ENCODE assay signal across 7 cellular contexts in the genomic region with DNA sequence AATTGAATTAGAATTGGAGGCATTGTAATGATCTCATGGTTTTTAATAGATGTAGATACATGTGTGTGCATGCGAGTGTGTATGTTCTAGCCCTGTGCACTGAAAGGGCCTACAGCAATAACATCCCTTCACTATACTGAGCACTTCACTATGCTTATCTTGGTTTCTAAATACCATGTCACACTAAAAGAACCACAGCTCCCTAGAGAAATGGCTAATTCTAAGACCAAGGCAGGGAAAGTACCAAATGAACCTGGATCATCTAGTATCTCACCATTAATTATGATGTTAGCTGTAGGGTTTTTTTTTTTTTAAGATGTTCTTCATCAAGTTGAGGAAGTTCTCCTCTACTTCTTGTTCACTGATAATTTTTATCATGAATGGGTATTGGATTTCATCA.
"Had no signal": no experiment of that assay in that cellular context is flagged by ENCODE, and none has a peak within 500 bp of the region (broad histone marks: within the 10 kb centered on the region; RNA-seq: fewer than 3 reads in every experiment).

No MANE protein-coding gene starts in this region.

- H3K27ac Mint-ChIP-seq: IgD-negative memory B cell had no signal

- H3K4me3 Mint-ChIP-seq: IgD-negative memory B cell had no signal

- ATAC-seq: HepG2, K562 had no signal

- DNase-seq: IMR-90, KBM-7 had no signal

- H3K27ac ChIP-seq: HL-60 had no signal

- H3K4me3 ChIP-seq: K562 had no signal

- FAIRE-seq: HepG2, HTR-8/SVneo, K562 had no signal

- H3K27me3 Mint-ChIP-seq: IgD-negative memory B cell had no signal
